27 cellular contexts compared by ENCODE assay signal in the genomic region with DNA sequence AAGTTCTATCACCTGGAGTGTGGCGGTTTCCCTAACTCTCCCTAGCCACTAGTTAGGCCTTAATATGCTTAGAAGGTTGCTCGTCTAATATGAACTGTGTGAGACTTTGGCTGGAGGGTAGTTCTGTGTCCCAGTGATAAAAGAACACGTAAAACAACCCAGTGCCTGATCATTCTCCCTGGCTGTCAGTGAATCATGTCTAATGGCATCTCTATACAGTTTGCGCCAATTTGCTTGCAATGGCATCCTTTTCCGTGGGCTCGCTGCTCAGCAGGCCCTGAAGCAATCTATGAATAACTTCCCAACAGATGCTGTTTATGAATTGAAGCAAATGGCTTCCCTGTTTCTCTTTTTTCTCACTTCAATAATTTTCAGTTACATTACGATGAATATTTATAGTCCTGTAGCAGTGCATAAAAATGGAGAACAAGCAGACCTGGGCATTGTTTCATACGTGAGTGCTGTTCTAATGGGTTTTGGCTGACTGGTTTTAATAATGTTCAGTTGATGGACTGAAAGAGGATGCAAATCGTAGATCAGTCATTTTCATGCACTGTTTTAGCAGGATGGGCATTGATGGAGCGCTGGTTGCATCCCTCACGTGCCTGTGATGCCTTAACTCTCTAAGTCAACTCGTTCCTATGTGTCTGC.
A peak's percentile ranks its signal among the peaks of the same experiment; 100 is the strongest.
DNase-seq lines count a peak whose midpoint lies in the region; ATAC-seq, FAIRE-seq and TF ChIP-seq lines count a peak whose summit lies in the region.
"Had no signal": no experiment of that assay in that cellular context is flagged by ENCODE, and none has a peak within 500 bp of the region (broad histone marks: within the 10 kb centered on the region; RNA-seq: fewer than 3 reads in every experiment).

No MANE protein-coding gene starts in this region.

- H3K4me1 Mint-ChIP-seq in HFFc6 (ENCODE audit: low read depth) (peaks cover 14% of the 10 kb centered on the region; the same call in 1 of the 2 replicates), nephron (peaks cover 4% of the 10 kb centered on the region)

- no peak for TF ChIP-seq CTCF in HFFc6 (IDR thresholded peaks at IDR 0.05)
- no peak for TF ChIP-seq CTCF in nephron (IDR thresholded peaks at IDR 0.05; ENCODE audit: unreplicated experiment in 3 of 3)
- TF ChIP-seq CTCF in stomach (IDR thresholded peaks at IDR 0.05), result no peak
- TF ChIP-seq CTCF in psoas muscle (IDR thresholded peaks at IDR 0.05), result no peak

- H3K36me3 Mint-ChIP-seq in HFFc6 (ENCODE audit: low read depth) (no peaks in the 10 kb centered on the region), nephron (ENCODE audit: low read depth) (no peaks in the 10 kb centered on the region)

- H4K20me1 ChIP-seq in BLaER1 treated with 17β-estradiol and CSF1 and Interleukin-3, amounts not matched to agents 10 nM and 100 nM, result no peaks in the 10 kb centered on the region

- H3K4me2 ChIP-seq in BLaER1 treated with 17β-estradiol and CSF1 and Interleukin-3, amounts not matched to agents 10 nM and 100 nM, result peak overlapping the region; percentile 18 to 87 (median 75)
- H3K4me2 ChIP-seq: PC-9 had no signal

- peak overlapping the region in 8 of 11 experiments; percentile 43 to 68 (median 66); a peak in 16 of 22 replicates for H3K27ac ChIP-seq in BLaER1 treated with 17β-estradiol and CSF1 and Interleukin-3, amounts not matched to agents 10 nM and 100 nM
- H3K27ac ChIP-seq in stomach (no peak overlapping the region), small intestine (ENCODE audit: low read depth in 1 of 2, low read length in 1 of 2) (no peak overlapping the region), psoas muscle (no peak overlapping the region)
- H3K27ac ChIP-seq: PC-9, SK-N-MC had no signal

- peak overlapping the region; percentile 28; the same call in 1 of the 2 replicates for H3K4me3 Mint-ChIP-seq in HFFc6
- H3K4me3 Mint-ChIP-seq in nephron, result no peak overlapping the region
- H3K4me3 Mint-ChIP-seq: CD4-positive, alpha-beta T cell had no signal

- no peak for FAIRE-seq in small intestine (lab: Jason Lieb, UNC)
- FAIRE-seq: A204.1, GM18507, H54 had no signal

- H3K27me3 ChIP-seq in BLaER1 treated with 17β-estradiol and CSF1 and Interleukin-3, amounts not matched to agents 10 nM and 100 nM, result no peaks in the 10 kb centered on the region
- H3K27me3 ChIP-seq in stomach (no peaks in the 10 kb centered on the region), small intestine (ENCODE audit: control insufficient read depth in 2 of 2, insufficient read depth in 2 of 2, low read length in 2 of 2) (no peaks in the 10 kb centered on the region), psoas muscle (ENCODE audit: insufficient read depth in 3 of 3, low read length in 2 of 3) (no peaks in the 10 kb centered on the region)
- H3K27me3 ChIP-seq: BE2C had no signal

- no peaks in the 10 kb centered on the region for H3K36me3 ChIP-seq in BLaER1 treated with 17β-estradiol and CSF1 and Interleukin-3, amounts not matched to agents 10 nM and 100 nM
- H3K36me3 ChIP-seq in stomach, result no peaks in the 10 kb centered on the region
- H3K36me3 ChIP-seq in small intestine (ENCODE audit: control insufficient read depth in 2 of 2, insufficient read depth in 2 of 2, low read length in 2 of 2), result no peaks in the 10 kb centered on the region
- no peaks in the 10 kb centered on the region for H3K36me3 ChIP-seq in psoas muscle (ENCODE audit: insufficient read depth in 1 of 2, low read depth in 1 of 2)
- H3K36me3 ChIP-seq: BE2C had no signal

- no peak overlapping the region for H3K27ac Mint-ChIP-seq in HFFc6
- H3K27ac Mint-ChIP-seq in nephron, result peak overlapping the region; percentile 76 to 87 (median 81)
- H3K27ac Mint-ChIP-seq: CD4-positive, alpha-beta T cell had no signal

- H3K4me1 ChIP-seq in BLaER1 treated with 17β-estradiol and CSF1 and Interleukin-3, amounts not matched to agents 10 nM and 100 nM, result peaks cover 28 to 99% (median 62%) of the 10 kb centered on the region in 10 experiments
- H3K4me1 ChIP-seq in stomach (no peaks in the 10 kb centered on the region), small intestine (ENCODE audit: control insufficient read depth in 2 of 2, insufficient read depth in 1 of 2, low read depth in 1 of 2, low read length in 1 of 2) (no peaks in the 10 kb centered on the region), psoas muscle (no peaks in the 10 kb centered on the region)
- H3K4me1 ChIP-seq: BE2C had no signal

- H3K9me3 Mint-ChIP-seq in HFFc6, result peaks cover 5% of the 10 kb centered on the region
- H3K9me3 Mint-ChIP-seq in nephron, result no peaks in the 10 kb centered on the region
- H3K9me3 Mint-ChIP-seq: CD4-positive, alpha-beta T cell had no signal

- ATAC-seq in psoas muscle, result no peak

- 82 to 91% (median 86%) methylated on average over 12 of the region's 12 CpGs for WGBS in stomach, 5 donors
- 84 to 92% (median 85%) methylated on average over 12 of the region's 12 CpGs for WGBS in small intestine, 3 donors
- WGBS in psoas muscle, 3 donors, result 84 to 88% (median 86%) methylated on average over 12 of the region's 12 CpGs

- H3K4me3 ChIP-seq in BLaER1 treated with 17β-estradiol and CSF1 and Interleukin-3, amounts not matched to agents 10 nM and 100 nM, result peak overlapping the region in 3 of 10 experiments; percentile 12 to 24 (median 21); a peak in 4 of 20 replicates
- no peak overlapping the region for H3K4me3 ChIP-seq in stomach
- no peak overlapping the region for H3K4me3 ChIP-seq in small intestine (ENCODE audit: low read depth in 1 of 2, low read length in 2 of 2)
- no peak overlapping the region for H3K4me3 ChIP-seq in psoas muscle
- H3K4me3 ChIP-seq: PC-9, SK-N-MC had no signal

- H3K9ac ChIP-seq in BLaER1 treated with 17β-estradiol and CSF1 and Interleukin-3, amounts not matched to agents 10 nM and 100 nM, result peak overlapping the region in 8 of 11 experiments; percentile 4 to 54 (median 32); a peak in 11 of 22 replicates

- H3K27me3 Mint-ChIP-seq in HFFc6 (ENCODE audit: insufficient read depth) (no peaks in the 10 kb centered on the region), nephron (ENCODE audit: low read depth) (no peaks in the 10 kb centered on the region)
- H3K27me3 Mint-ChIP-seq: CD4-positive, alpha-beta T cell had no signal

- H3K9me3 ChIP-seq in BLaER1 treated with 17β-estradiol and CSF1 and Interleukin-3, amounts not matched to agents 10 nM and 100 nM (replicated peaks in 1 of 11), result peaks cover 0 to 20% (median 4%) of the 10 kb centered on the region in 11 experiments; a peak in 8 of 22 replicates
- H3K9me3 ChIP-seq in stomach (no peaks in the 10 kb centered on the region), small intestine (ENCODE audit: control insufficient read depth, low read depth) (no peaks in the 10 kb centered on the region), psoas muscle (no peaks in the 10 kb centered on the region)
- H3K9me3 ChIP-seq: BE2C, Caco-2 had no signal

- TF ChIP-seq EP300 in stomach (IDR thresholded peaks at IDR 0.05), result no peak

- TF ChIP-seq POLR2A in Raji (IDR thresholded peaks at IDR 0.05; ENCODE audit: insufficient read depth, low read depth, low read length) (0 out of 2 replicates have a peak, but pooled peaks have one; percentile 17), stomach (IDR thresholded peaks at IDR 0.05) (no peak)

- intact Hi-C loops in stomach (cut with DNase I; ENCODE audit: low total_unique reads), result no loop called here
- intact Hi-C loops in psoas muscle (cut with DNase I), result no loop called here

- DNase-seq in HFFc6 (no peak), stomach (no peak), small intestine (no peak), activated gamma-delta T cell treated with Interleukin-2 at 50 U/mL for 16 hours (no peak), psoas muscle (no peak)
- DNase-seq: BE2C; Caco-2; CD4-positive, alpha-beta T cell; DND-41; GDM1; KBM-7; NCI-H1092 treated with DMSO at 0.1 percent for 48 hours; NCI-H1436 treated with DMSO at 0.1 percent for 48 hours; NCI-H2029; NCI-H345; NCI-H524 treated with DMSO at 0.1 percent for 48 hours; PC-9; RPMI8226; SHP77 treated with DMSO at 0.1 percent for 48 hours; SW 1271 had no signal

Comparison
In these comparisons a context has a peak if more than half of its experiments do, and no peak if none do; other contexts are left out.
1. H3K27ac ChIP-seq: peak in BLaER1 treated with 17β-estradiol and CSF1 and Interleukin-3, amounts not matched to agents 10 nM and 100 nM (8 of 11); none in stomach (0 of 5), small intestine (0 of 2) and psoas muscle (single experiment).